1 cellular context compared by ENCODE assay signal in the genomic region with DNA sequence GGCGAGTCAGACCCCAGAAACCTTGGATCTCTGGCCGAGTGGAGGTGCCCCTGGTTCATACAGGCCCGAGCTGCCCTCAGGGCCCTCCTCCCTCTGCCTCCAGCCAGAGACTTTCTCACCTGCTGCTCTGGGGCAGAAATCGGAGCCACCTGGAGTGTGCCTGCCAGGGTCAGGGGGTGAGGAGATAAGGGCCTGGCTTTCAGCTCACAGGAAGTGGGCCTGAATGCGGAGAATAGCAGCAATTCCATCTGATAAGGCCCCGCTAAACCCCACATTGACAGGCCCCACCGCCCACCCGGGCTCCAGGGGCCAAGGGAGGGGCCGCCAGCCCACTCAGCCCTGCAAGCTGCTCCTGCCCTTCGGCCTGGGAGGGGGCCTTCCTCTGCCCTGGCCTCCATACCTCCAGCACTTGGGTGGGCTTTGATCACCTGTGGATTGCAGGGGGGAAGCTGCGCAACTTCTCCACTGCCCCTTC.
A peak's percentile ranks its signal among the peaks of the same experiment; 100 is the strongest.
TF ChIP-seq lines count a peak whose summit lies in the region.

No MANE protein-coding gene starts in this region.

TF ChIP-seq in HepG2, 621 proteins besides CTCF, POLR2A, EP300 and RAD21 (continued from another document and continues in another):
- TF ChIP-seq ZNF263 (CRISPR knock-in tag; IDR thresholded peaks at IDR 0.05) (peak; percentile 62), RXRA (CRISPR knock-in tag; IDR thresholded peaks at IDR 0.05) (no peak), ZSCAN25 (CRISPR knock-in tag; IDR thresholded peaks at IDR 0.05) (peak; percentile 82), FOXP1 (IDR thresholded peaks at IDR 0.05) (no peak), FOXP1 (CRISPR knock-in tag; IDR thresholded peaks at IDR 0.05) (0 out of 2 replicates have a peak, but pooled peaks have one; percentile 12), MEIS2 (CRISPR knock-in tag; IDR thresholded peaks at IDR 0.05) (peak; percentile 36; the same call in 1 of the 2 replicates), ZNF605 (CRISPR knock-in tag; IDR thresholded peaks at IDR 0.05) (0 out of 2 replicates have a peak, but pooled peaks have one; percentile 52), NRL (CRISPR knock-in tag; IDR thresholded peaks at IDR 0.05; ENCODE audit: borderline replicate concordance) (0 out of 2 replicates have a peak, but pooled peaks have one; percentile 49), ZNF225 (CRISPR knock-in tag; IDR thresholded peaks at IDR 0.05) (no peak), RARA (CRISPR knock-in tag; IDR thresholded peaks at IDR 0.05) (peak; percentile 48; the same call in 1 of the 2 replicates), NR2F6 (IDR thresholded peaks at IDR 0.05) (peak; percentile 73), NR2F6 (CRISPR knock-in tag; IDR thresholded peaks at IDR 0.05) (peak; percentile 84), MYC (CRISPR knock-in tag; IDR thresholded peaks at IDR 0.05; ENCODE audit: borderline replicate concordance) (peak; percentile 47; the same call in 1 of the 2 replicates), ZNF773 (CRISPR knock-in tag; IDR thresholded peaks at IDR 0.05; ENCODE audit: borderline replicate concordance) (no peak), TEAD3 (CRISPR knock-in tag; optimal IDR thresholded peaks at IDR 0.05; ENCODE audit: borderline replicate concordance) (peak; percentile 16), ZNF264 (CRISPR knock-in tag; IDR thresholded peaks at IDR 0.05) (no peak), TBX2 (CRISPR knock-in tag; IDR thresholded peaks at IDR 0.05; ENCODE audit: borderline replicate concordance) (peak; percentile 57; the same call in 1 of the 2 replicates), ZBTB7B (CRISPR knock-in tag; IDR thresholded peaks at IDR 0.05) (peak; percentile 91), SALL1 (CRISPR knock-in tag; IDR thresholded peaks at IDR 0.05) (peak; percentile 39; the same call in 1 of the 2 replicates), THYN1 (CRISPR knock-in tag; IDR thresholded peaks at IDR 0.05; ENCODE audit: borderline replicate concordance, low read depth) (no peak), HNRNPL (IDR thresholded peaks at IDR 0.05; ENCODE audit: low read depth, low read length) (peak; percentile 73; the same call in 1 of the 2 replicates), MED1 (CRISPR knock-in tag; IDR thresholded peaks at IDR 0.05) (peak; percentile 88), ZSCAN31 (CRISPR knock-in tag; IDR thresholded peaks at IDR 0.05; ENCODE audit: low read depth) (no peak), MTF2 (CRISPR knock-in tag; IDR thresholded peaks at IDR 0.05; ENCODE audit: borderline replicate concordance) (no peak), HDAC2 (CRISPR knock-in tag; IDR thresholded peaks at IDR 0.05) (peak; percentile 71; the same call in 1 of the 2 replicates), HDAC6 (IDR thresholded peaks at IDR 0.05; ENCODE audit: low read depth, low read length) (no peak)
- TF ChIP-seq, protein P1, sequence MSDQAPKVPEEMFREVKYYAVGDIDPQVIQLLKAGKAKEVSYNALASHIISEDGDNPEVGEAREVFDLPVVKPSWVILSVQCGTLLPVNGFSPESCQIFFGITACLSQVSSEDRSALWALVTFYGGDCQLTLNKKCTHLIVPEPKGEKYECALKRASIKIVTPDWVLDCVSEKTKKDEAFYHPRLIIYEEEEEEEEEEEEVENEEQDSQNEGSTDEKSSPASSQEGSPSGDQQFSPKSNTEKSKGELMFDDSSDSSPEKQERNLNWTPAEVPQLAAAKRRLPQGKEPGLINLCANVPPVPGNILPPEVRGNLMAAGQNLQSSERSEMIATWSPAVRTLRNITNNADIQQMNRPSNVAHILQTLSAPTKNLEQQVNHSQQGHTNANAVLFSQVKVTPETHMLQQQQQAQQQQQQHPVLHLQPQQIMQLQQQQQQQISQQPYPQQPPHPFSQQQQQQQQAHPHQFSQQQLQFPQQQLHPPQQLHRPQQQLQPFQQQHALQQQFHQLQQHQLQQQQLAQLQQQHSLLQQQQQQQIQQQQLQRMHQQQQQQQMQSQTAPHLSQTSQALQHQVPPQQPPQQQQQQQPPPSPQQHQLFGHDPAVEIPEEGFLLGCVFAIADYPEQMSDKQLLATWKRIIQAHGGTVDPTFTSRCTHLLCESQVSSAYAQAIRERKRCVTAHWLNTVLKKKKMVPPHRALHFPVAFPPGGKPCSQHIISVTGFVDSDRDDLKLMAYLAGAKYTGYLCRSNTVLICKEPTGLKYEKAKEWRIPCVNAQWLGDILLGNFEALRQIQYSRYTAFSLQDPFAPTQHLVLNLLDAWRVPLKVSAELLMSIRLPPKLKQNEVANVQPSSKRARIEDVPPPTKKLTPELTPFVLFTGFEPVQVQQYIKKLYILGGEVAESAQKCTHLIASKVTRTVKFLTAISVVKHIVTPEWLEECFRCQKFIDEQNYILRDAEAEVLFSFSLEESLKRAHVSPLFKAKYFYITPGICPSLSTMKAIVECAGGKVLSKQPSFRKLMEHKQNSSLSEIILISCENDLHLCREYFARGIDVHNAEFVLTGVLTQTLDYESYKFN (CRISPR knock-in tag; conservative IDR thresholded peaks at IDR 0.05), result peak; percentile 58; the same call in 1 of the 2 replicates
- TF ChIP-seq, protein P2, sequence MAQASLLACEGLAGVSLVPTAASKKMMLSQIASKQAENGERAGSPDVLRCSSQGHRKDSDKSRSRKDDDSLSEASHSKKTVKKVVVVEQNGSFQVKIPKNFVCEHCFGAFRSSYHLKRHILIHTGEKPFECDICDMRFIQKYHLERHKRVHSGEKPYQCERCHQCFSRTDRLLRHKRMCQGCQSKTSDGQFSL (CRISPR knock-in tag; IDR thresholded peaks at IDR 0.05), result no peak
- TF ChIP-seq, protein P3, sequence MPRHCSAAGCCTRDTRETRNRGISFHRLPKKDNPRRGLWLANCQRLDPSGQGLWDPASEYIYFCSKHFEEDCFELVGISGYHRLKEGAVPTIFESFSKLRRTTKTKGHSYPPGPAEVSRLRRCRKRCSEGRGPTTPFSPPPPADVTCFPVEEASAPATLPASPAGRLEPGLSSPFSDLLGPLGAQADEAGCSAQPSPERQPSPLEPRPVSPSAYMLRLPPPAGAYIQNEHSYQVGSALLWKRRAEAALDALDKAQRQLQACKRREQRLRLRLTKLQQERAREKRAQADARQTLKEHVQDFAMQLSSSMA (CRISPR knock-in tag; IDR thresholded peaks at IDR 0.05), result no peak
- TF ChIP-seq, protein P4, sequence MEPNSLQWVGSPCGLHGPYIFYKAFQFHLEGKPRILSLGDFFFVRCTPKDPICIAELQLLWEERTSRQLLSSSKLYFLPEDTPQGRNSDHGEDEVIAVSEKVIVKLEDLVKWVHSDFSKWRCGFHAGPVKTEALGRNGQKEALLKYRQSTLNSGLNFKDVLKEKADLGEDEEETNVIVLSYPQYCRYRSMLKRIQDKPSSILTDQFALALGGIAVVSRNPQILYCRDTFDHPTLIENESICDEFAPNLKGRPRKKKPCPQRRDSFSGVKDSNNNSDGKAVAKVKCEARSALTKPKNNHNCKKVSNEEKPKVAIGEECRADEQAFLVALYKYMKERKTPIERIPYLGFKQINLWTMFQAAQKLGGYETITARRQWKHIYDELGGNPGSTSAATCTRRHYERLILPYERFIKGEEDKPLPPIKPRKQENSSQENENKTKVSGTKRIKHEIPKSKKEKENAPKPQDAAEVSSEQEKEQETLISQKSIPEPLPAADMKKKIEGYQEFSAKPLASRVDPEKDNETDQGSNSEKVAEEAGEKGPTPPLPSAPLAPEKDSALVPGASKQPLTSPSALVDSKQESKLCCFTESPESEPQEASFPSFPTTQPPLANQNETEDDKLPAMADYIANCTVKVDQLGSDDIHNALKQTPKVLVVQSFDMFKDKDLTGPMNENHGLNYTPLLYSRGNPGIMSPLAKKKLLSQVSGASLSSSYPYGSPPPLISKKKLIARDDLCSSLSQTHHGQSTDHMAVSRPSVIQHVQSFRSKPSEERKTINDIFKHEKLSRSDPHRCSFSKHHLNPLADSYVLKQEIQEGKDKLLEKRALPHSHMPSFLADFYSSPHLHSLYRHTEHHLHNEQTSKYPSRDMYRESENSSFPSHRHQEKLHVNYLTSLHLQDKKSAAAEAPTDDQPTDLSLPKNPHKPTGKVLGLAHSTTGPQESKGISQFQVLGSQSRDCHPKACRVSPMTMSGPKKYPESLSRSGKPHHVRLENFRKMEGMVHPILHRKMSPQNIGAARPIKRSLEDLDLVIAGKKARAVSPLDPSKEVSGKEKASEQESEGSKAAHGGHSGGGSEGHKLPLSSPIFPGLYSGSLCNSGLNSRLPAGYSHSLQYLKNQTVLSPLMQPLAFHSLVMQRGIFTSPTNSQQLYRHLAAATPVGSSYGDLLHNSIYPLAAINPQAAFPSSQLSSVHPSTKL (CRISPR knock-in tag; IDR thresholded peaks at IDR 0.05), result peak; percentile 30; the same call in 1 of the 2 replicates
- TF ChIP-seq, protein P5, sequence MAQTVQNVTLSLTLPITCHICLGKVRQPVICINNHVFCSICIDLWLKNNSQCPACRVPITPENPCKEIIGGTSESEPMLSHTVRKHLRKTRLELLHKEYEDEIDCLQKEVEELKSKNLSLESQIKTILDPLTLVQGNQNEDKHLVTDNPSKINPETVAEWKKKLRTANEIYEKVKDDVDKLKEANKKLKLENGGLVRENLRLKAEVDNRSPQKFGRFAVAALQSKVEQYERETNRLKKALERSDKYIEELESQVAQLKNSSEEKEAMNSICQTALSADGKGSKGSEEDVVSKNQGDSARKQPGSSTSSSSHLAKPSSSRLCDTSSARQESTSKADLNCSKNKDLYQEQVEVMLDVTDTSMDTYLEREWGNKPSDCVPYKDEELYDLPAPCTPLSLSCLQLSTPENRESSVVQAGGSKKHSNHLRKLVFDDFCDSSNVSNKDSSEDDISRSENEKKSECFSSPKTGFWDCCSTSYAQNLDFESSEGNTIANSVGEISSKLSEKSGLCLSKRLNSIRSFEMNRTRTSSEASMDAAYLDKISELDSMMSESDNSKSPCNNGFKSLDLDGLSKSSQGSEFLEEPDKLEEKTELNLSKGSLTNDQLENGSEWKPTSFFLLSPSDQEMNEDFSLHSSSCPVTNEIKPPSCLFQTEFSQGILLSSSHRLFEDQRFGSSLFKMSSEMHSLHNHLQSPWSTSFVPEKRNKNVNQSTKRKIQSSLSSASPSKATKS (CRISPR knock-in tag; IDR thresholded peaks at IDR 0.05), result no peak
- TF ChIP-seq, protein P6, sequence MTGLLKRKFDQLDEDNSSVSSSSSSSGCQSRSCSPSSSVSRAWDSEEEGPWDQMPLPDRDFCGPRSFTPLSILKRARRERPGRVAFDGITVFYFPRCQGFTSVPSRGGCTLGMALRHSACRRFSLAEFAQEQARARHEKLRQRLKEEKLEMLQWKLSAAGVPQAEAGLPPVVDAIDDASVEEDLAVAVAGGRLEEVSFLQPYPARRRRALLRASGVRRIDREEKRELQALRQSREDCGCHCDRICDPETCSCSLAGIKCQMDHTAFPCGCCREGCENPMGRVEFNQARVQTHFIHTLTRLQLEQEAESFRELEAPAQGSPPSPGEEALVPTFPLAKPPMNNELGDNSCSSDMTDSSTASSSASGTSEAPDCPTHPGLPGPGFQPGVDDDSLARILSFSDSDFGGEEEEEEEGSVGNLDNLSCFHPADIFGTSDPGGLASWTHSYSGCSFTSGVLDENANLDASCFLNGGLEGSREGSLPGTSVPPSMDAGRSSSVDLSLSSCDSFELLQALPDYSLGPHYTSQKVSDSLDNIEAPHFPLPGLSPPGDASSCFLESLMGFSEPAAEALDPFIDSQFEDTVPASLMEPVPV (CRISPR knock-in tag; IDR thresholded peaks at IDR 0.05), result peak; percentile 65; the same call in 1 of the 2 replicates
- TF ChIP-seq, protein P7, sequence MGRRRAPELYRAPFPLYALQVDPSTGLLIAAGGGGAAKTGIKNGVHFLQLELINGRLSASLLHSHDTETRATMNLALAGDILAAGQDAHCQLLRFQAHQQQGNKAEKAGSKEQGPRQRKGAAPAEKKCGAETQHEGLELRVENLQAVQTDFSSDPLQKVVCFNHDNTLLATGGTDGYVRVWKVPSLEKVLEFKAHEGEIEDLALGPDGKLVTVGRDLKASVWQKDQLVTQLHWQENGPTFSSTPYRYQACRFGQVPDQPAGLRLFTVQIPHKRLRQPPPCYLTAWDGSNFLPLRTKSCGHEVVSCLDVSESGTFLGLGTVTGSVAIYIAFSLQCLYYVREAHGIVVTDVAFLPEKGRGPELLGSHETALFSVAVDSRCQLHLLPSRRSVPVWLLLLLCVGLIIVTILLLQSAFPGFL (CRISPR knock-in tag; IDR thresholded peaks at IDR 0.05), result no peak
- TF ChIP-seq, protein P8, sequence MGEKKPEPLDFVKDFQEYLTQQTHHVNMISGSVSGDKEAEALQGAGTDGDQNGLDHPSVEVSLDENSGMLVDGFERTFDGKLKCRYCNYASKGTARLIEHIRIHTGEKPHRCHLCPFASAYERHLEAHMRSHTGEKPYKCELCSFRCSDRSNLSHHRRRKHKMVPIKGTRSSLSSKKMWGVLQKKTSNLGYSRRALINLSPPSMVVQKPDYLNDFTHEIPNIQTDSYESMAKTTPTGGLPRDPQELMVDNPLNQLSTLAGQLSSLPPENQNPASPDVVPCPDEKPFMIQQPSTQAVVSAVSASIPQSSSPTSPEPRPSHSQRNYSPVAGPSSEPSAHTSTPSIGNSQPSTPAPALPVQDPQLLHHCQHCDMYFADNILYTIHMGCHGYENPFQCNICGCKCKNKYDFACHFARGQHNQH (CRISPR knock-in tag; IDR thresholded peaks at IDR 0.05), result no peak
- TF ChIP-seq, protein P9, sequence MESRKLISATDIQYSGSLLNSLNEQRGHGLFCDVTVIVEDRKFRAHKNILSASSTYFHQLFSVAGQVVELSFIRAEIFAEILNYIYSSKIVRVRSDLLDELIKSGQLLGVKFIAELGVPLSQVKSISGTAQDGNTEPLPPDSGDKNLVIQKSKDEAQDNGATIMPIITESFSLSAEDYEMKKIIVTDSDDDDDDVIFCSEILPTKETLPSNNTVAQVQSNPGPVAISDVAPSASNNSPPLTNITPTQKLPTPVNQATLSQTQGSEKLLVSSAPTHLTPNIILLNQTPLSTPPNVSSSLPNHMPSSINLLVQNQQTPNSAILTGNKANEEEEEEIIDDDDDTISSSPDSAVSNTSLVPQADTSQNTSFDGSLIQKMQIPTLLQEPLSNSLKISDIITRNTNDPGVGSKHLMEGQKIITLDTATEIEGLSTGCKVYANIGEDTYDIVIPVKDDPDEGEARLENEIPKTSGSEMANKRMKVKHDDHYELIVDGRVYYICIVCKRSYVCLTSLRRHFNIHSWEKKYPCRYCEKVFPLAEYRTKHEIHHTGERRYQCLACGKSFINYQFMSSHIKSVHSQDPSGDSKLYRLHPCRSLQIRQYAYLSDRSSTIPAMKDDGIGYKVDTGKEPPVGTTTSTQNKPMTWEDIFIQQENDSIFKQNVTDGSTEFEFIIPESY (CRISPR knock-in tag; IDR thresholded peaks at IDR 0.05), result peak; percentile 8; the same call in 1 of the 2 replicates
- TF ChIP-seq, protein P10, sequence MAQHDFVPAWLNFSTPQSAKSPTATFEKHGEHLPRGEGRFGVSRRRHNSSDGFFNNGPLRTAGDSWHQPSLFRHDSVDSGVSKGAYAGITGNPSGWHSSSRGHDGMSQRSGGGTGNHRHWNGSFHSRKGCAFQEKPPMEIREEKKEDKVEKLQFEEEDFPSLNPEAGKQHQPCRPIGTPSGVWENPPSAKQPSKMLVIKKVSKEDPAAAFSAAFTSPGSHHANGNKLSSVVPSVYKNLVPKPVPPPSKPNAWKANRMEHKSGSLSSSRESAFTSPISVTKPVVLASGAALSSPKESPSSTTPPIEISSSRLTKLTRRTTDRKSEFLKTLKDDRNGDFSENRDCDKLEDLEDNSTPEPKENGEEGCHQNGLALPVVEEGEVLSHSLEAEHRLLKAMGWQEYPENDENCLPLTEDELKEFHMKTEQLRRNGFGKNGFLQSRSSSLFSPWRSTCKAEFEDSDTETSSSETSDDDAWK (CRISPR knock-in tag; IDR thresholded peaks at IDR 0.05), result no peak
- TF ChIP-seq, protein P11, sequence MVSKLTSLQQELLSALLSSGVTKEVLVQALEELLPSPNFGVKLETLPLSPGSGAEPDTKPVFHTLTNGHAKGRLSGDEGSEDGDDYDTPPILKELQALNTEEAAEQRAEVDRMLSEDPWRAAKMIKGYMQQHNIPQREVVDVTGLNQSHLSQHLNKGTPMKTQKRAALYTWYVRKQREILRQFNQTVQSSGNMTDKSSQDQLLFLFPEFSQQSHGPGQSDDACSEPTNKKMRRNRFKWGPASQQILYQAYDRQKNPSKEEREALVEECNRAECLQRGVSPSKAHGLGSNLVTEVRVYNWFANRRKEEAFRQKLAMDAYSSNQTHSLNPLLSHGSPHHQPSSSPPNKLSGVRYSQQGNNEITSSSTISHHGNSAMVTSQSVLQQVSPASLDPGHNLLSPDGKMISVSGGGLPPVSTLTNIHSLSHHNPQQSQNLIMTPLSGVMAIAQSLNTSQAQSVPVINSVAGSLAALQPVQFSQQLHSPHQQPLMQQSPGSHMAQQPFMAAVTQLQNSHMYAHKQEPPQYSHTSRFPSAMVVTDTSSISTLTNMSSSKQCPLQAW (CRISPR knock-in tag; IDR thresholded peaks at IDR 0.05), result 0 out of 2 replicates have a peak, but pooled peaks have one; percentile 16
